ENCODE assay signal across 14 cellular contexts in the genomic region with DNA sequence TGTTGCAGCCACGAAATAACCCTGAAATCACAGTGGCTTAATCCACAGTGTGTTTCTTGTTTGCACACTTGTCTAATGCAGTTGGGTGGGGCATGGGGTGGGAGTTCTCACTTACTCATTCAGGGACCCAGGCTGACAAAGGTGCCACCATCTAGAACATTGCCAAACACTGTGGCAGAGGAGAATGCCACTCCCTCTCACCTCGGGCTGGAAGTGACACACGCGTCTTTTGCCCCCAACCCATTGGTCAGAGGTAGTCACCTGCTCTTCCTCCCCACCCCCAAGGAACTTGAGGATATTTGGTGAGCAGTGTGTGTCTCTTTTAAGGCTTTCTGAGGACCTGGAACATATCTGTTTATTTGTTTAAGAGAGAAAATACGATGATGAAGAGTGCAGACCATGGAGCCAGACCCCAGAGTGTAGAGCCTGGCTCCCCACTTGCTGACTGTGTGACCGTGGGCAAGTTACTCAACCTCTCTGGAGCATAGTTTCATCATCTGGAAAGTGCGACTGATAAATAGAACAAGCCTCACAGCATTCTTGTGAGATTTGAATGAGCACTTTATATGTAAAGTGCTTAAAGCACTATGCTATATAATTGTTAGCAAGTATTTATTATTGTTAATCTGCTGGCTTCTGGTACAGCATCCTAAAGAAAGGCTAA.
DNase-seq lines count a peak whose midpoint lies in the region.
"Had no signal": no experiment of that assay in that cellular context is flagged by ENCODE, and none has a peak within 500 bp of the region (broad histone marks: within the 10 kb centered on the region; RNA-seq: fewer than 3 reads in every experiment).

No MANE protein-coding gene starts in this region.

- H3K4me3 Mint-ChIP-seq in stimulated activated naive CD8-positive, alpha-beta T cell treated with anti-CD3 and anti-CD28 coated beads, Interleukin-15, Interleukin-2, amounts not matched to agents 100 ng/mL and 50 ng/mL, for 24 hours, result peak overlapping the region; percentile 39

- H3K27ac Mint-ChIP-seq in stimulated activated naive CD8-positive, alpha-beta T cell treated with anti-CD3 and anti-CD28 coated beads, Interleukin-15, Interleukin-2, amounts not matched to agents 100 ng/mL and 50 ng/mL, for 24 hours, result peak overlapping the region; percentile 83

- H3K9me3 Mint-ChIP-seq in stimulated activated naive CD8-positive, alpha-beta T cell treated with anti-CD3 and anti-CD28 coated beads, Interleukin-15, Interleukin-2, amounts not matched to agents 100 ng/mL and 50 ng/mL, for 24 hours, result no peaks in the 10 kb centered on the region

- peaks cover 71% of the 10 kb centered on the region for H3K36me3 Mint-ChIP-seq in stimulated activated naive CD8-positive, alpha-beta T cell treated with anti-CD3 and anti-CD28 coated beads, Interleukin-15, Interleukin-2, amounts not matched to agents 100 ng/mL and 50 ng/mL, for 24 hours (ENCODE audit: low read depth)

- DNase-seq in activated naive CD4-positive, alpha-beta T cell treated with Interleukin-2 at 50 U/mL for 16 hours, result peak; percentile 60
- no peak for DNase-seq in activated naive CD4-positive, alpha-beta T cell (lab: John Stamatoyannopoulos, UW)
- DNase-seq in activated CD8-positive, alpha-beta memory T cell treated with anti-CD3 and anti-CD28 coated beads, Interleukin-2, amount 50 U/mL, for 48 hours, result peak; percentile 79
- peak; percentile 6 for DNase-seq in epithelial cell of prostate (ENCODE audit: low read depth, low spot score)
- DNase-seq in glomerular visceral epithelial cell (ENCODE audit: extremely low spot score), result no peak
- no peak for DNase-seq in NCI-H2029 (lab: John Stamatoyannopoulos, UW)
- DNase-seq in NCI-H2196 (lab: John Stamatoyannopoulos, UW; ENCODE audit: unreplicated experiment), result no peak
- DNase-seq: adrenal gland, DMS79 treated with DMSO at 0.1 percent for 48 hours, mesenchymal stem cell, NCI-H1930, small intestine, uterus had no signal

- H3K27ac ChIP-seq in epithelial cell of prostate, result peak overlapping the region; percentile 45
- H3K27ac ChIP-seq: adrenal gland, uterus had no signal

- peaks cover 95% of the 10 kb centered on the region for H3K4me1 Mint-ChIP-seq in stimulated activated naive CD8-positive, alpha-beta T cell treated with anti-CD3 and anti-CD28 coated beads, Interleukin-15, Interleukin-2, amounts not matched to agents 100 ng/mL and 50 ng/mL, for 24 hours (ENCODE audit: low read depth)

- H3K27me3 Mint-ChIP-seq in stimulated activated naive CD8-positive, alpha-beta T cell treated with anti-CD3 and anti-CD28 coated beads, Interleukin-15, Interleukin-2, amounts not matched to agents 100 ng/mL and 50 ng/mL, for 24 hours, result no peaks in the 10 kb centered on the region

Comparison
In these comparisons a context has a peak if more than half of its experiments do, and no peak if none do; other contexts are left out.
1. DNase-seq: peak in activated naive CD4-positive, alpha-beta T cell treated with Interleukin-2 at 50 U/mL for 16 hours (single experiment), activated CD8-positive, alpha-beta memory T cell treated with anti-CD3 and anti-CD28 coated beads, Interleukin-2, amount 50 U/mL, for 48 hours (single experiment) and epithelial cell of prostate (single experiment); none in activated naive CD4-positive, alpha-beta T cell (0 of 4), glomerular visceral epithelial cell (single experiment), NCI-H2029 (single experiment) and NCI-H2196 (single experiment).